18 cellular contexts compared by ENCODE assay signal in genomic region chr4:105232374-105232773, GRCh38.
"Had no signal": no experiment of that assay in that cellular context is flagged by ENCODE, and none has a peak within 500 bp of the region (broad histone marks: within the 10 kb centered on the region; RNA-seq: fewer than 3 reads in every experiment).

No MANE protein-coding gene starts in this region.

- H3K4me1 ChIP-seq: foreskin keratinocyte had no signal

- H3K4me1 Mint-ChIP-seq: neural crest cell had no signal

- H3K27ac Mint-ChIP-seq: effector memory CD8-positive, alpha-beta T cell had no signal

- H3K27me3 Mint-ChIP-seq: dendritic cell treated with granulocyte-macrophage colony-stimulating factor and Interleukin-4, amounts not matched to agents 40 ng/mL and 50 ng/mL, for 4 days; effector memory CD8-positive, alpha-beta T cell; naive thymus-derived CD8-positive, alpha-beta T cell had no signal

- H2AFZ ChIP-seq: hepatocyte had no signal

- H3K27me3 ChIP-seq: esophagus squamous epithelium, foreskin keratinocyte, hepatocyte had no signal

- H3K27ac ChIP-seq: epithelial cell of prostate, esophagus squamous epithelium, foreskin keratinocyte, hepatocyte, skin epidermis had no signal

- H3K4me3 ChIP-seq: esophagus squamous epithelium, hepatocyte, lung, skin epidermis had no signal

- H3K9me3 ChIP-seq: esophagus squamous epithelium had no signal

- H3K4me3 Mint-ChIP-seq: dendritic cell treated with granulocyte-macrophage colony-stimulating factor and Interleukin-4, amounts not matched to agents 40 ng/mL and 50 ng/mL, for 4 days; effector memory CD8-positive, alpha-beta T cell; naive thymus-derived CD8-positive, alpha-beta T cell; neural crest cell had no signal

- H3K9me3 Mint-ChIP-seq: dendritic cell treated with granulocyte-macrophage colony-stimulating factor and Interleukin-4, amounts not matched to agents 40 ng/mL and 50 ng/mL, for 4 days; effector memory CD8-positive, alpha-beta T cell; naive thymus-derived CD8-positive, alpha-beta T cell; neural crest cell had no signal

- ATAC-seq: effector memory CD8-positive, alpha-beta T cell; foreskin keratinocyte; left colon; left ventricle myocardium superior; naive thymus-derived CD8-positive, alpha-beta T cell; sciatic nerve had no signal

- DNase-seq: effector memory CD8-positive, alpha-beta T cell; esophagus squamous epithelium; foreskin keratinocyte; left colon; left ventricle myocardium superior; naive thymus-derived CD8-positive, alpha-beta T cell; posterior cingulate gyrus; stimulated activated CD4-positive, alpha-beta T cell treated with anti-CD3 and anti-CD28 coated beads, Interleukin-2, amount 100 ng/mL, for 24 hours; stimulated activated CD4-positive, alpha-beta T cell treated with anti-CD3 and anti-CD28 coated beads, Interleukin-4, amount 100 ng/mL, for 4 hours; stimulated activated naive CD4-positive, alpha-beta T cell treated with Interleukin-2 at 50 U/mL for 16 hours; trophoblast cell had no signal

- H3K4me2 ChIP-seq: hepatocyte had no signal
